22 cellular contexts compared by ENCODE assay signal in genomic region chr13:112775791-112776279, GRCh38.
DNase-seq lines count a peak whose midpoint lies in the region; ATAC-seq and TF ChIP-seq lines count a peak whose summit lies in the region.
"Had no signal": no experiment of that assay in that cellular context is flagged by ENCODE, and none has a peak within 500 bp of the region (broad histone marks: within the 10 kb centered on the region; RNA-seq: fewer than 3 reads in every experiment).

No MANE protein-coding gene starts in this region.

- no peak for TF ChIP-seq CTCF in SK-N-SH (IDR thresholded peaks at IDR 0.05)
- TF ChIP-seq CTCF in WERI-Rb-1 (IDR thresholded peaks at IDR 0.05; ENCODE audit: low read depth, low read length) = no peak
- TF ChIP-seq CTCF in type B pancreatic cell (conservative IDR thresholded peaks at IDR 0.05) = no peak

- H3K27ac ChIP-seq in SK-N-SH (ENCODE audit: low read depth in 2 of 2, low read length in 1 of 2) = no peak overlapping the region
- peak overlapping the region; percentile 5; the same call in 1 of the 2 replicates for H3K27ac ChIP-seq in WERI-Rb-1
- H3K27ac ChIP-seq: A549, neutrophil, tibial nerve had no signal

- H3K9me3 ChIP-seq in SK-N-SH = no peaks in the 10 kb centered on the region
- no peaks in the 10 kb centered on the region for H3K9me3 ChIP-seq in WERI-Rb-1 (ENCODE audit: severe bottlenecking)
- H3K9me3 ChIP-seq: A549, neutrophil, tibial nerve had no signal

- no peaks in the 10 kb centered on the region for H3K79me2 ChIP-seq in SK-N-SH (ENCODE audit: insufficient read depth)

- TF ChIP-seq EP300 in SK-N-SH (IDR thresholded peaks at IDR 0.05; ENCODE audit: borderline replicate concordance in 1 of 2, low read depth in 1 of 2, low read length in 1 of 2) = no peak

- WGBS in SK-N-SH (ENCODE audit: low lambda C conversion rate) = 88% methylated on average over 18 of the region's 25 CpGs

- H3K9me2 ChIP-seq in SK-N-SH = no peaks in the 10 kb centered on the region

- no peaks in the 10 kb centered on the region for H3K36me3 ChIP-seq in SK-N-SH (replicated peaks in 1 of 2; ENCODE audit: control insufficient read depth in 1 of 2, insufficient read depth in 2 of 2, low read length in 1 of 2)
- no peaks in the 10 kb centered on the region for H3K36me3 ChIP-seq in WERI-Rb-1

- no peaks in the 10 kb centered on the region for H4K20me1 ChIP-seq in SK-N-SH (ENCODE audit: insufficient read depth)

- H3K27me3 ChIP-seq in SK-N-SH (ENCODE audit: insufficient read depth) (no peaks in the 10 kb centered on the region), WERI-Rb-1 (ENCODE audit: insufficient read depth, low read depth, severe bottlenecking) (no peaks in the 10 kb centered on the region)
- H3K27me3 ChIP-seq: neutrophil, tibial nerve had no signal

- no peak for ATAC-seq in SK-N-SH treated with all-trans-retinoic acid at 6 μM for 48 hours
- ATAC-seq: A549; activated T-cell treated with anti-CD3 and anti-CD28 coated beads, Interleukin-2, amount 50 U/mL, for 4 hours; left cardiac atrium; T-cell had no signal

- POLR2A ChIA-PET in SK-N-SH (lab: Yijun Ruan, JAX) = no interaction called here

- no peaks in the 10 kb centered on the region for H3F3A ChIP-seq in SK-N-SH (replicated peaks; ENCODE audit: insufficient read depth)

- no peak overlapping the region for H3K4me3 Mint-ChIP-seq in type B pancreatic cell
- H3K4me3 Mint-ChIP-seq: activated naive CD4-positive, alpha-beta T cell treated with anti-CD3 and anti-CD28 coated beads for 36 hours; activated T-cell treated with anti-CD3 and anti-CD28 coated beads, Interleukin-2, amount 50 U/mL, for 4 hours; B cell; stimulated activated naive CD8-positive, alpha-beta T cell treated with anti-CD3 and anti-CD28 coated beads, Interleukin-15, Interleukin-2, amounts not matched to agents 100 ng/mL and 50 ng/mL, for 24 hours; T-cell had no signal

- H2AFZ ChIP-seq in SK-N-SH (ENCODE audit: low read depth) = no peak overlapping the region

- peak; percentile 46 for DNase-seq in SK-N-SH
- DNase-seq in WERI-Rb-1 = peak; percentile 70
- peak; percentile 81 for DNase-seq in mesenteric fat pad (ENCODE audit: low spot score)
- no peak for DNase-seq in type B pancreatic cell (ENCODE audit: extremely low spot score, unreplicated experiment)
- DNase-seq in activated CD4-positive, alpha-beta T cell treated with anti-CD3 and anti-CD28 coated beads for 1 hour = no peak
- no peak for DNase-seq in superior temporal gyrus (ENCODE audit: extremely low spot score)
- DNase-seq in dedifferentiated amniotic fluid mesenchymal stem cell (ENCODE audit: extremely low spot score) = no peak
- DNase-seq: activated naive CD4-positive, alpha-beta T cell treated with anti-CD3 and anti-CD28 coated beads for 36 hours; activated T-cell treated with anti-CD3 and anti-CD28 coated beads, Interleukin-2, amount 50 U/mL, for 4 hours; amygdala; COR-L47; cortex of kidney; left cardiac atrium; NCI-H1105 treated with DMSO at 0.1 percent for 48 hours; stimulated activated CD4-positive, alpha-beta T cell treated with anti-CD3 and anti-CD28 coated beads, Interleukin-4, amount 100 ng/mL, for 4 hours; T-cell had no signal

- no peak overlapping the region for H3K4me2 ChIP-seq in SK-N-SH
- H3K4me2 ChIP-seq: A549 had no signal

- peaks cover 0 to 16% of the 10 kb centered on the region in 2 experiments; a peak in 1 of 4 replicates for H3K4me1 ChIP-seq in SK-N-SH (ENCODE audit: control insufficient read depth in 1 of 2, insufficient read depth in 2 of 2, low read depth in 1 of 2, low read length in 1 of 2)
- H3K4me1 ChIP-seq: A549 had no signal

- H3K27ac Mint-ChIP-seq in type B pancreatic cell = peak overlapping the region; percentile 42
- H3K27ac Mint-ChIP-seq: activated naive CD4-positive, alpha-beta T cell treated with anti-CD3 and anti-CD28 coated beads for 36 hours; B cell; stimulated activated naive CD8-positive, alpha-beta T cell treated with anti-CD3 and anti-CD28 coated beads, Interleukin-15, Interleukin-2, amounts not matched to agents 100 ng/mL and 50 ng/mL, for 24 hours; T-cell had no signal

- H3K4me3 ChIP-seq in SK-N-SH (ENCODE audit: low read depth in 2 of 2, low read length in 1 of 2) (no peak overlapping the region), WERI-Rb-1 (ENCODE audit: low read depth, low read length) (no peak overlapping the region)
- H3K4me3 ChIP-seq: A549, tibial nerve had no signal

- no peak overlapping the region for H3K9ac ChIP-seq in SK-N-SH

- CTCF ChIA-PET in SK-N-SH (lab: Yijun Ruan, JAX) = no interaction called here

- no peak for TF ChIP-seq RAD21 in SK-N-SH (IDR thresholded peaks at IDR 0.05; ENCODE audit: low read length)

- H3K4me1 Mint-ChIP-seq in type B pancreatic cell (ENCODE audit: unreplicated experiment) = peaks cover 30% of the 10 kb centered on the region
- H3K4me1 Mint-ChIP-seq: B cell had no signal

- no peaks in the 10 kb centered on the region for H3K27me3 Mint-ChIP-seq in type B pancreatic cell
- H3K27me3 Mint-ChIP-seq: B cell; stimulated activated naive CD8-positive, alpha-beta T cell treated with anti-CD3 and anti-CD28 coated beads, Interleukin-15, Interleukin-2, amounts not matched to agents 100 ng/mL and 50 ng/mL, for 24 hours; T-cell had no signal

- H3K36me3 Mint-ChIP-seq in type B pancreatic cell = no peaks in the 10 kb centered on the region

- no peaks in the 10 kb centered on the region for H3K9me3 Mint-ChIP-seq in type B pancreatic cell
- H3K9me3 Mint-ChIP-seq: activated naive CD4-positive, alpha-beta T cell treated with anti-CD3 and anti-CD28 coated beads for 36 hours; activated T-cell treated with anti-CD3 and anti-CD28 coated beads, Interleukin-2, amount 50 U/mL, for 4 hours; stimulated activated naive CD8-positive, alpha-beta T cell treated with anti-CD3 and anti-CD28 coated beads, Interleukin-15, Interleukin-2, amounts not matched to agents 100 ng/mL and 50 ng/mL, for 24 hours; T-cell had no signal

TF ChIP-seq in SK-N-SH, 30 proteins besides CTCF, POLR2A, EP300 and RAD21 (continues in another document):
- no peak for TF ChIP-seq SMC3 (IDR thresholded peaks at IDR 0.05; ENCODE audit: low read depth, low read length)
- no peak for TF ChIP-seq FOSL2 (IDR thresholded peaks at IDR 0.05; ENCODE audit: borderline replicate concordance, low read depth)
- TF ChIP-seq CHD2 (IDR thresholded peaks at IDR 0.05; ENCODE audit: low read length, partially characterized antibody) = no peak
- TF ChIP-seq, protein P1, sequence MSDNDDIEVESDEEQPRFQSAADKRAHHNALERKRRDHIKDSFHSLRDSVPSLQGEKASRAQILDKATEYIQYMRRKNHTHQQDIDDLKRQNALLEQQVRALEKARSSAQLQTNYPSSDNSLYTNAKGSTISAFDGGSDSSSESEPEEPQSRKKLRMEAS (IDR thresholded peaks at IDR 0.05; ENCODE audit: low read depth) = no peak
- TF ChIP-seq EZH2phosphoT487 (IDR thresholded peaks at IDR 0.05; ENCODE audit: borderline replicate concordance, low read depth) = no peak
- no peak for TF ChIP-seq USF1 (IDR thresholded peaks at IDR 0.05; ENCODE audit: borderline replicate concordance, low read depth)
- TF ChIP-seq, protein P2, sequence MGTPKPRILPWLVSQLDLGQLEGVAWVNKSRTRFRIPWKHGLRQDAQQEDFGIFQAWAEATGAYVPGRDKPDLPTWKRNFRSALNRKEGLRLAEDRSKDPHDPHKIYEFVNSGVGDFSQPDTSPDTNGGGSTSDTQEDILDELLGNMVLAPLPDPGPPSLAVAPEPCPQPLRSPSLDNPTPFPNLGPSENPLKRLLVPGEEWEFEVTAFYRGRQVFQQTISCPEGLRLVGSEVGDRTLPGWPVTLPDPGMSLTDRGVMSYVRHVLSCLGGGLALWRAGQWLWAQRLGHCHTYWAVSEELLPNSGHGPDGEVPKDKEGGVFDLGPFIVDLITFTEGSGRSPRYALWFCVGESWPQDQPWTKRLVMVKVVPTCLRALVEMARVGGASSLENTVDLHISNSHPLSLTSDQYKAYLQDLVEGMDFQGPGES (IDR thresholded peaks at IDR 0.05; ENCODE audit: low read depth, low read length) = no peak
- no peak for TF ChIP-seq NFIC (IDR thresholded peaks at IDR 0.05; ENCODE audit: borderline replicate concordance)

TF ChIP-seq in SK-N-SH treated with all-trans-retinoic acid at 6 μM for 48 hours, 23 proteins besides CTCF, POLR2A, EP300 and RAD21 (continues in another document):
- no peak for TF ChIP-seq TCF4 (CRISPR knock-in tag; IDR thresholded peaks at IDR 0.05; ENCODE audit: borderline replicate concordance)
- no peak for TF ChIP-seq ESRRG (CRISPR knock-in tag; IDR thresholded peaks at IDR 0.05)
- no peak for TF ChIP-seq ZFP30 (CRISPR knock-in tag; IDR thresholded peaks at IDR 0.05)
- TF ChIP-seq ZNF70 (CRISPR knock-in tag; IDR thresholded peaks at IDR 0.05) = no peak
- no peak for TF ChIP-seq OSR1 (CRISPR knock-in tag; IDR thresholded peaks at IDR 0.05)
- TF ChIP-seq ZC3H10 (CRISPR knock-in tag; IDR thresholded peaks at IDR 0.05) = no peak
- TF ChIP-seq, protein P3, sequence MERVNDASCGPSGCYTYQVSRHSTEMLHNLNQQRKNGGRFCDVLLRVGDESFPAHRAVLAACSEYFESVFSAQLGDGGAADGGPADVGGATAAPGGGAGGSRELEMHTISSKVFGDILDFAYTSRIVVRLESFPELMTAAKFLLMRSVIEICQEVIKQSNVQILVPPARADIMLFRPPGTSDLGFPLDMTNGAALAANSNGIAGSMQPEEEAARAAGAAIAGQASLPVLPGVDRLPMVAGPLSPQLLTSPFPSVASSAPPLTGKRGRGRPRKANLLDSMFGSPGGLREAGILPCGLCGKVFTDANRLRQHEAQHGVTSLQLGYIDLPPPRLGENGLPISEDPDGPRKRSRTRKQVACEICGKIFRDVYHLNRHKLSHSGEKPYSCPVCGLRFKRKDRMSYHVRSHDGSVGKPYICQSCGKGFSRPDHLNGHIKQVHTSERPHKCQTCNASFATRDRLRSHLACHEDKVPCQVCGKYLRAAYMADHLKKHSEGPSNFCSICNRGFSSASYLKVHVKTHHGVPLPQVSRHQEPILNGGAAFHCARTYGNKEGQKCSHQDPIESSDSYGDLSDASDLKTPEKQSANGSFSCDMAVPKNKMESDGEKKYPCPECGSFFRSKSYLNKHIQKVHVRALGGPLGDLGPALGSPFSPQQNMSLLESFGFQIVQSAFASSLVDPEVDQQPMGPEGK (CRISPR knock-in tag; IDR thresholded peaks at IDR 0.05; ENCODE audit: borderline replicate concordance) = no peak
- TF ChIP-seq CREB5 (CRISPR knock-in tag; IDR thresholded peaks at IDR 0.05; ENCODE audit: low read depth) = no peak
- TF ChIP-seq ARNTL (CRISPR knock-in tag; IDR thresholded peaks at IDR 0.05; ENCODE audit: borderline replicate concordance, low read depth) = no peak

Comparison
In these comparisons a context has a peak if more than half of its experiments do, and no peak if none do; other contexts are left out.
1. DNase-seq: peak in SK-N-SH (single experiment), WERI-Rb-1 (single experiment) and mesenteric fat pad (single experiment); none in type B pancreatic cell (single experiment), activated CD4-positive, alpha-beta T cell treated with anti-CD3 and anti-CD28 coated beads for 1 hour (single experiment), superior temporal gyrus (single experiment) and dedifferentiated amniotic fluid mesenchymal stem cell (single experiment).